ENCODE assay signal across 11 cellular contexts in genomic region chr15:71761649-71762048, GRCh38. TPM values are rescaled to one million over a fixed set of nuclear protein-coding genes. Genes with fewer than 3 reads are reported as not detected.
DNase-seq lines count a peak whose midpoint lies in the region; ATAC-seq, FAIRE-seq and TF ChIP-seq lines count a peak whose summit lies in the region.
"Had no signal": no experiment of that assay in that cellular context is flagged by ENCODE, and none has a peak within 500 bp of the region (broad histone marks: within the 10 kb centered on the region; RNA-seq: fewer than 3 reads in every experiment).

No MANE protein-coding gene starts in this region.

- H3K4me1 ChIP-seq in A549 = peaks cover 9% of the 10 kb centered on the region
- H3K4me1 ChIP-seq: psoas muscle had no signal

- no peak overlapping the region for H3K4me3 Mint-ChIP-seq in MCF 10A (ENCODE audit: unreplicated experiment)
- H3K4me3 Mint-ChIP-seq in osteocyte (ENCODE audit: unreplicated experiment) = no peak overlapping the region

- TF ChIP-seq RAD21 in A549 (conservative IDR thresholded peaks at IDR 0.05 in 1 of 2, IDR thresholded peaks at IDR 0.05 in 1 of 2) = no peak

- intact Hi-C loops in MCF 10A (cut with micrococcal nuclease) (no loop called here), left colon (cut with DNase I, micrococcal nuclease) (no loop called here)

- H3K36me3 Mint-ChIP-seq in MCF 10A (ENCODE audit: insufficient read depth, unreplicated experiment) = peaks cover 7% of the 10 kb centered on the region
- H3K36me3 Mint-ChIP-seq in osteocyte (ENCODE audit: unreplicated experiment) = peaks cover 6% of the 10 kb centered on the region

- no peak for TF ChIP-seq EP300 in A549 (IDR thresholded peaks at IDR 0.05)

- peaks cover 20% of the 10 kb centered on the region for H3K9me3 ChIP-seq in A549

- BruUV-seq in MCF 10A (replicated peaks; lab: Mats Ljungman, UMichigan) = no TSS peak

- WGBS in A549 (ENCODE audit: missing lambda C conversion rate) = 12% methylated on average over 3 of the region's 3 CpGs

- no peak overlapping the region for H3K4me3 ChIP-seq in A549
- H3K4me3 ChIP-seq: BLaER1, psoas muscle had no signal

- H3K9me3 Mint-ChIP-seq in MCF 10A (ENCODE audit: unreplicated experiment) (peaks cover 8% of the 10 kb centered on the region), osteocyte (ENCODE audit: unreplicated experiment) (peaks cover 26% of the 10 kb centered on the region)

- H3K4me2 ChIP-seq in A549 = no peak overlapping the region
- H3K4me2 ChIP-seq: BLaER1 had no signal

- 0 out of 3 replicates have a peak, but pooled peaks have one; percentile 3 for TF ChIP-seq CTCF in A549 (IDR thresholded peaks at IDR 0.05)
- TF ChIP-seq CTCF in MCF 10A (IDR thresholded peaks at IDR 0.05; ENCODE audit: unreplicated experiment) = no peak
- no peak for TF ChIP-seq CTCF in osteocyte (IDR thresholded peaks at IDR 0.05)

- CTCF ChIA-PET in A549 (lab: Yijun Ruan, JAX) (interaction anchor here (1.3 to 2.4 kb wide), 5 partner anchors 10 to 395 kb away, joined by 4 to 20 read pairs (median 6); no protein-coding TSS in a partner anchor), MCF 10A (lab: Yijun Ruan, JAX) (interaction anchor here (0.7 to 1.6 kb wide), 5 partner anchors 8 to 395 kb away, joined by 3 to 7 read pairs (median 3); no protein-coding TSS in a partner anchor)

- peak; percentile 62 to 83 for DNase-seq in A549 (ENCODE audit: low read depth in 1 of 2, low spot score in 1 of 2)
- peak; percentile 84 for DNase-seq in HTR-8/SVneo (ENCODE audit: insufficient read length, low spot score)
- DNase-seq in MCF 10A (ENCODE audit: unreplicated experiment) = peak; percentile 80
- DNase-seq in left colon = peak; percentile 58 to 83
- DNase-seq in SHP77 (lab: John Stamatoyannopoulos, UW) = no peak
- DNase-seq in NCI-H1930 (lab: John Stamatoyannopoulos, UW) = no peak
- DNase-seq in osteocyte (ENCODE audit: extremely low spot score, unreplicated experiment) = no peak
- DNase-seq in D341Med (ENCODE audit: low spot score) = no peak
- DNase-seq: psoas muscle had no signal

- H3K27me3 Mint-ChIP-seq in MCF 10A (ENCODE audit: insufficient read depth, unreplicated experiment) (no peaks in the 10 kb centered on the region), osteocyte (ENCODE audit: unreplicated experiment) (no peaks in the 10 kb centered on the region)

- H3K27ac ChIP-seq in A549 = peak overlapping the region; percentile 12 to 40; a peak in 5 of 6 replicates
- H3K27ac ChIP-seq: BLaER1, psoas muscle had no signal

- FAIRE-seq in A549 (lab: Jason Lieb, UNC) = peak; percentile 87
- peak; percentile 90 for FAIRE-seq in HTR-8/SVneo (lab: Jason Lieb, UNC)
- FAIRE-seq: frontal cortex had no signal

- peaks cover 7% of the 10 kb centered on the region for H3K4me1 Mint-ChIP-seq in MCF 10A (ENCODE audit: insufficient read depth, unreplicated experiment)
- peaks cover 9% of the 10 kb centered on the region for H3K4me1 Mint-ChIP-seq in osteocyte (ENCODE audit: unreplicated experiment)

- ATAC-seq in A549 (peak; percentile 73 to 87), left colon (peak; percentile 88)

- H3K27ac Mint-ChIP-seq in MCF 10A (ENCODE audit: low read depth, unreplicated experiment) (no peak overlapping the region), osteocyte (ENCODE audit: unreplicated experiment) (no peak overlapping the region)

- TF ChIP-seq POLR2A in A549 (IDR thresholded peaks at IDR 0.05; ENCODE audit: low read length) = no peak

- POLR2A ChIA-PET in A549 (lab: Yijun Ruan, JAX) = no interaction called here
- POLR2A ChIA-PET in MCF 10A (lab: Yijun Ruan, JAX) = interaction anchor here (0.7 to 1.9 kb wide), 4 partner anchors 9 to 314 kb away, joined by 5 to 7 read pairs (median 6); no protein-coding TSS in a partner anchor

TF ChIP-seq in A549, 52 proteins besides CTCF, POLR2A, EP300 and RAD21:
- TF ChIP-seq MAX (IDR thresholded peaks at IDR 0.05) (peak; percentile 37; the same call in 1 of the 2 replicates), RNF2 (IDR thresholded peaks at IDR 0.05; ENCODE audit: borderline replicate concordance, low read depth) (no peak), FOSL2 (IDR thresholded peaks at IDR 0.05) (peak; percentile 39), FOSL2 (CRISPR knock-in tag; IDR thresholded peaks at IDR 0.05) (peak; percentile 69), JUNB (IDR thresholded peaks at IDR 0.05) (peak; percentile 29; the same call in 1 of the 2 replicates), GATA3 (IDR thresholded peaks at IDR 0.05; ENCODE audit: borderline replicate concordance) (0 out of 2 replicates have a peak, but pooled peaks have one; percentile 17), NFE2L2 (conservative IDR thresholded peaks at IDR 0.05; ENCODE audit: low read length) (no peak), PBX3 (IDR thresholded peaks at IDR 0.05) (0 out of 2 replicates have a peak, but pooled peaks have one; percentile 42), JUN (IDR thresholded peaks at IDR 0.05) (0 out of 5 replicates have a peak, but pooled peaks of 1 of the 2 experiments have one; percentile 20)

RNA-seq across cellular contexts. Expression of gene NR2E3, which starts 48.7 kb away (rescaled TPM):
- polyA plus RNA-seq in A549 (2011; rRNA removed) (0.71 and 0.79 TPM in 2 replicates), A549 (2017; fragmentation: RNase III; extraction: RNeasy Plus Mini Kit Qiagen cat#74134 plus additional on column Dnase treatment) (0.13 to 0.28 TPM (median 0.17 TPM) in 3 replicates)
- polyA plus RNA-seq in A549 (2012; cell fraction: cytosol; rRNA removed) = 0.23 and 0.34 TPM in 2 replicates
- polyA plus RNA-seq in A549 (2012; cell fraction: nucleus; rRNA removed) = 2.4 and 3.3 TPM in 2 replicates
- polyA minus RNA-seq in A549 (2011; rRNA and poly(A)+ RNA removed) = 1.6 and 3.1 TPM in 2 replicates
- total RNA-seq in MCF 10A (2022) (0.49 and 0.56 TPM in 2 replicates), left colon (under 1 TPM; 0.20 to 0.67 TPM), osteocyte (not detected in 2 replicates)
- total RNA-seq: frontal cortex, psoas muscle had no signal
- polyA plus RNA-seq: psoas muscle had no signal

Comparison
In these comparisons a context has a peak if more than half of its experiments do, and no peak if none do; other contexts are left out.
1. DNase-seq: peak in A549 (2 of 2), HTR-8/SVneo (single experiment), MCF 10A (single experiment) and left colon (2 of 2); none in SHP77 (0 of 2), NCI-H1930 (0 of 2), osteocyte (single experiment) and D341Med (single experiment).